In the genomic region with DNA sequence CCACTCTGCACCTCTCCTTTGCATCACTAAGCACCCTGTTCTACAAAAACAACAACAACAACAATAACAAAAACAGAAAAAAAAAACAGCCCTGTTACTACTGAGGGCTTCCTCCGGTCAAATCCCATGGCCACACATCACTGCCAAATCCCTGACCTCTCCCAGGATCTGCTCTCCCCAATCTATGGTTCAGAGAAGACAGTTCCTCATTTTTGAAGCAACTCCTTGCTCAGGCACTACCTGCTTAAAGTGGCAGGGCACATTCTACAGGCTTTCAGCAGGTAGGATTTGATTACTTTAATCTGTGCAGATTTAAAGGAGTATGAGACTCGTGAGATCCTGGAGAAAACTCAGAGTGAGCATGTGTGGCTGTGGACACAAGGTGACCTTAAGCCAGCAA, we compare ENCODE assay signal across 31 cellular contexts. TPM values are rescaled to one million over a fixed set of nuclear protein-coding genes. Genes with fewer than 3 reads are reported as not detected.
"Had no signal": no experiment of that assay in that cellular context is flagged by ENCODE, and none has a peak within 500 bp of the region (broad histone marks: within the 10 kb centered on the region; RNA-seq: fewer than 3 reads in every experiment).

No MANE protein-coding gene starts in this region.

- H3K4me1 ChIP-seq: ascending aorta, breast epithelium, colonic mucosa, esophagus squamous epithelium, gastroesophageal sphincter had no signal

- H3K27me3 Mint-ChIP-seq: activated CD4-positive, alpha-beta memory T cell treated with anti-CD3 and anti-CD28 coated beads for 36 hours; activated CD4-positive, alpha-beta T cell treated with anti-CD3 and anti-CD28 coated beads for 36 hours; activated CD4-positive, alpha-beta T cell treated with anti-CD3 and anti-CD28 coated beads, Interleukin-2, amount 10 ng/mL, durations not matched to agents 24 days and 14 days; activated naive CD4-positive, alpha-beta T cell treated with anti-CD3 and anti-CD28 coated beads, Interleukin-2, amount 10 ng/mL, durations not matched to agents 7 days and 5 days; activated naive CD8-positive, alpha-beta T cell treated with anti-CD3 and anti-CD28 coated beads, Interleukin-2, amount 10 ng/mL, durations not matched to agents 7 days and 5 days had no signal

- H3K4me1 Mint-ChIP-seq: activated CD4-positive, alpha-beta T cell treated with anti-CD3 and anti-CD28 coated beads, Interleukin-2, amount 10 ng/mL, durations not matched to agents 24 days and 14 days; activated naive CD4-positive, alpha-beta T cell treated with anti-CD3 and anti-CD28 coated beads, Interleukin-2, amount 10 ng/mL, durations not matched to agents 7 days and 5 days had no signal

- H3K36me3 Mint-ChIP-seq: brain had no signal

- H3K4me3 Mint-ChIP-seq: activated CD4-positive, alpha-beta memory T cell treated with anti-CD3 and anti-CD28 coated beads for 36 hours; activated CD4-positive, alpha-beta T cell treated with anti-CD3 and anti-CD28 coated beads for 36 hours; activated CD4-positive, alpha-beta T cell treated with anti-CD3 and anti-CD28 coated beads, Interleukin-2, amount 10 ng/mL, durations not matched to agents 24 days and 14 days; activated CD8-positive, alpha-beta memory T cell treated with anti-CD3 and anti-CD28 coated beads, Interleukin-2, amount 10 ng/mL, durations not matched to agents 7 days and 5 days; activated CD8-positive, alpha-beta T cell treated with anti-CD3 and anti-CD28 coated beads, Interleukin-2, amount 10 ng/mL, durations not matched to agents 7 days and 5 days; activated naive CD4-positive, alpha-beta T cell treated with anti-CD3 and anti-CD28 coated beads, Interleukin-2, amount 10 ng/mL, durations not matched to agents 7 days and 5 days; activated naive CD8-positive, alpha-beta T cell treated with anti-CD3 and anti-CD28 coated beads, Interleukin-2, amount 10 ng/mL, durations not matched to agents 7 days and 5 days; activated T-helper 1 cell treated with anti-CD3 and anti-CD28 coated beads, Interleukin-12 subunit alpha, Interleukin-12 subunit beta, Interleukin-2, Interleukin-4 antibody, amounts not matched to agents 30 ng/mL and 10 ng/mL and 1 ng/mL, durations not matched to agents 14 hours and 24 hours and 36 hours had no signal

- ATAC-seq: activated CD4-positive, alpha-beta T cell treated with anti-CD3 and anti-CD28 coated beads for 36 hours; activated CD8-positive, alpha-beta memory T cell treated with anti-CD3 and anti-CD28 coated beads, Interleukin-2, amount 10 ng/mL, durations not matched to agents 7 days and 5 days; activated CD8-positive, alpha-beta T cell treated with anti-CD3 and anti-CD28 coated beads, Interleukin-2, amount 10 ng/mL, durations not matched to agents 7 days and 5 days; activated naive CD4-positive, alpha-beta T cell treated with anti-CD3 and anti-CD28 coated beads, Interleukin-2, amount 50 U/mL, for 72 hours; gastroesophageal sphincter; heart right ventricle had no signal

- H3K27ac Mint-ChIP-seq: activated CD4-positive, alpha-beta memory T cell treated with anti-CD3 and anti-CD28 coated beads for 36 hours; activated CD4-positive, alpha-beta T cell treated with anti-CD3 and anti-CD28 coated beads for 36 hours; activated CD4-positive, alpha-beta T cell treated with anti-CD3 and anti-CD28 coated beads, Interleukin-2, amount 10 ng/mL, durations not matched to agents 24 days and 14 days; activated CD8-positive, alpha-beta memory T cell treated with anti-CD3 and anti-CD28 coated beads, Interleukin-2, amount 10 ng/mL, durations not matched to agents 7 days and 5 days; activated CD8-positive, alpha-beta T cell treated with anti-CD3 and anti-CD28 coated beads, Interleukin-2, amount 10 ng/mL, durations not matched to agents 7 days and 5 days; activated naive CD4-positive, alpha-beta T cell treated with anti-CD3 and anti-CD28 coated beads, Interleukin-2, amount 50 U/mL, for 72 hours; activated naive CD8-positive, alpha-beta T cell treated with anti-CD3 and anti-CD28 coated beads, Interleukin-2, amount 10 ng/mL, durations not matched to agents 7 days and 5 days; activated T-helper 1 cell treated with anti-CD3 and anti-CD28 coated beads, Interleukin-12 subunit alpha, Interleukin-12 subunit beta, Interleukin-2, Interleukin-4 antibody, amounts not matched to agents 30 ng/mL and 10 ng/mL and 1 ng/mL, durations not matched to agents 14 hours and 24 hours and 36 hours; activated T-helper 2 cell treated with anti-CD3 and anti-CD28 coated beads, Interferon-gamma antibody, Interleukin-2, Interleukin-4, amounts not matched to agents 10 μg/mL and 5 μg/mL and 100 μg/mL, durations not matched to agents 14 hours and 24 hours and 36 hours had no signal

- H3K4me3 ChIP-seq: ascending aorta, breast epithelium, cardiac muscle cell, colonic mucosa, esophagus squamous epithelium, gastroesophageal sphincter, heart right ventricle had no signal

- H3K9me3 Mint-ChIP-seq: activated CD4-positive, alpha-beta memory T cell treated with anti-CD3 and anti-CD28 coated beads for 36 hours; activated CD4-positive, alpha-beta T cell treated with anti-CD3 and anti-CD28 coated beads, Interleukin-2, amount 10 ng/mL, durations not matched to agents 24 days and 14 days; activated naive CD4-positive, alpha-beta T cell treated with anti-CD3 and anti-CD28 coated beads, Interleukin-2, amount 10 ng/mL, durations not matched to agents 7 days and 5 days; activated naive CD4-positive, alpha-beta T cell treated with anti-CD3 and anti-CD28 coated beads, Interleukin-2, amount 50 U/mL, for 72 hours; activated T-helper 1 cell treated with anti-CD3 and anti-CD28 coated beads, Interleukin-12 subunit alpha, Interleukin-12 subunit beta, Interleukin-2, Interleukin-4 antibody, amounts not matched to agents 30 ng/mL and 10 ng/mL and 1 ng/mL, durations not matched to agents 14 hours and 24 hours and 36 hours; activated T-helper 2 cell treated with anti-CD3 and anti-CD28 coated beads, Interferon-gamma antibody, Interleukin-2, Interleukin-4, amounts not matched to agents 10 μg/mL and 5 μg/mL and 100 μg/mL, durations not matched to agents 14 hours and 24 hours and 36 hours; brain had no signal

- H3K36me3 ChIP-seq: ascending aorta, breast epithelium, cardiac muscle cell, colonic mucosa, esophagus squamous epithelium, gastroesophageal sphincter had no signal

- H3K27me3 ChIP-seq: ascending aorta, breast epithelium, cardiac muscle cell, colonic mucosa, esophagus squamous epithelium, gastroesophageal sphincter, heart right ventricle had no signal

- H3K9me3 ChIP-seq: ascending aorta, breast epithelium, colonic mucosa, esophagus squamous epithelium, gastroesophageal sphincter, heart right ventricle had no signal

- H3K27ac ChIP-seq: ascending aorta, breast epithelium, cardiac muscle cell, colonic mucosa, epithelial cell of prostate, esophagus squamous epithelium, gastroesophageal sphincter, heart right ventricle had no signal

- DNase-seq: activated CD4-positive, alpha-beta memory T cell treated with anti-CD3 and anti-CD28 coated beads for 36 hours; activated CD4-positive, alpha-beta T cell treated with anti-CD3 and anti-CD28 coated beads for 36 hours; activated CD4-positive, alpha-beta T cell treated with anti-CD3 and anti-CD28 coated beads, Interleukin-2, amount 10 ng/mL, durations not matched to agents 24 days and 14 days; activated CD4-positive, CD25-positive, alpha-beta regulatory T cell; activated CD4-positive, CD25-positive, alpha-beta regulatory T cell treated with anti-CD3 and anti-CD28 coated beads, Interleukin-2, amount 50 U/mL, for 72 hours; activated CD8-positive, alpha-beta memory T cell treated with anti-CD3 and anti-CD28 coated beads, Interleukin-2, amount 10 ng/mL, durations not matched to agents 7 days and 5 days; activated CD8-positive, alpha-beta memory T cell treated with anti-CD3 and anti-CD28 coated beads, Interleukin-2, amount 50 U/mL, for 4 hours; activated CD8-positive, alpha-beta T cell treated with anti-CD3 and anti-CD28 coated beads, Interleukin-2, amount 10 ng/mL, durations not matched to agents 7 days and 5 days; activated effector memory CD4-positive, alpha-beta T cell treated with anti-CD3 and anti-CD28 coated beads, Interleukin-2, amount 50 U/mL, for 16 hours; activated naive CD4-positive, alpha-beta T cell treated with anti-CD3 and anti-CD28 coated beads, Interleukin-2, amount 10 ng/mL, durations not matched to agents 7 days and 5 days; activated naive CD8-positive, alpha-beta T cell treated with anti-CD3 and anti-CD28 coated beads, Interleukin-2, amount 10 ng/mL, durations not matched to agents 7 days and 5 days; activated T-cell treated with anti-CD3 and anti-CD28 coated beads, Interleukin-2, amount 50 U/mL, for 1 hour; activated T-cell treated with anti-CD3 and anti-CD28 coated beads, Interleukin-2, amount 50 U/mL, for 48 hours; central memory CD4-positive, alpha-beta T cell; cerebellar nuclear complex; colonic mucosa; effector CD8-positive, alpha-beta T cell; esophagus squamous epithelium; foreskin melanocyte; heart right ventricle; T-helper 2 cell had no signal

RNA-seq across cellular contexts. Expression of a gene that starts 46.9 kb away (rescaled TPM):
- total RNA-seq: fibroblast of lung had no signal
- polyA plus RNA-seq: cardiac muscle cell had no signal
